9 cellular contexts compared by ENCODE assay signal in the genomic region with DNA sequence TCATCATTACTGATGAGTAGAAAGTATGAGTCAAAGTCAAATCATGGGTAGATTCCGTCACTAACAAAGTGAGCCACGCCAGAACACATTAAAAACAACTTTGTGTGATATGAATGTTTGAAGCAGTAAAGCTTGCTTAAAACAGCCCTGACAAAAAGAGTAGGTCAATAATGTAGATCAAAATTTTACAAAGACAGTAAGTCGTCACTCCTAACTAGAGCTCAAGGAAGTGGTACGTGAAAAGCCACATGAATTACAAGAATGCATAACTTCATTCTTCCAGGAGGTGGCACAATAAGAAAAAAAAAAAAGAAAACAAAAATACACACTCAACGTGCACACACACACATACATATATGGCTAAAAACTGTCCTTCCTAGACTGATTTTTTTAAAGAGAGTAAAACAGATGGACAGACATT.
A peak's percentile ranks its signal among the peaks of the same experiment; 100 is the strongest.
DNase-seq lines count a peak whose midpoint lies in the region; ATAC-seq and TF ChIP-seq lines count a peak whose summit lies in the region.
"Had no signal": no experiment of that assay in that cellular context is flagged by ENCODE, and none has a peak within 500 bp of the region (broad histone marks: within the 10 kb centered on the region; RNA-seq: fewer than 3 reads in every experiment).

No MANE protein-coding gene starts in this region.

- peaks cover 0 to 13% (median 1%) of the 10 kb centered on the region in 6 donors for H3K4me1 ChIP-seq in spleen
- H3K4me1 ChIP-seq: BLaER1 had no signal

- no peaks in the 10 kb centered on the region for H3K9me3 ChIP-seq in spleen
- H3K9me3 ChIP-seq: BLaER1 had no signal

- no peak overlapping the region for H3K27ac ChIP-seq in spleen
- H3K27ac ChIP-seq: BLaER1 had no signal

- TF ChIP-seq POLR2A in erythroblast (IDR thresholded peaks at IDR 0.05; ENCODE audit: low read length) (no peak), spleen (IDR thresholded peaks at IDR 0.05) (no peak)

- no peaks in the 10 kb centered on the region for H3K27me3 ChIP-seq in spleen (replicated peaks in 1 of 7)
- H3K27me3 ChIP-seq: BLaER1 had no signal

- intact Hi-C loops in spleen (cut with DNase I; ENCODE audit: low total_unique reads) = no loop called here

- DNase-seq in NCI-H1694 treated with DMSO at 0.1 percent for 48 hours (lab: John Stamatoyannopoulos, UW) (peak; percentile 6), NCI-H1694 (lab: John Stamatoyannopoulos, UW) (no peak), SK-N-DZ (ENCODE audit: low spot score) (peak; percentile 17), erythroblast (lab: John Stamatoyannopoulos, UW) (peak; percentile 18 to 27), spleen (no peak)
- no peak for DNase-seq in effector CD4-positive, alpha-beta T cell

- WGBS in spleen, 5 donors = 40 to 48% (median 43%) methylated on average over 5 of the region's 5 CpGs

- no peak overlapping the region for H3K4me3 ChIP-seq in spleen
- H3K4me3 ChIP-seq: BLaER1 had no signal

- ATAC-seq in GM19455 (IDR thresholded peaks at IDR 0.05; ENCODE audit: unreplicated experiment) (peak; percentile 92), HG03442 (IDR thresholded peaks at IDR 0.05; ENCODE audit: unreplicated experiment) (peak; percentile 93)

- peaks cover 0 to 39% (median under 1%) of the 10 kb centered on the region in 6 donors for H3K36me3 ChIP-seq in spleen

- TF ChIP-seq CTCF in spleen (IDR thresholded peaks at IDR 0.05 in 8 of 11, conservative IDR thresholded peaks at IDR 0.05 in 3 of 11) = peak in 6 of 11 experiments; percentile 12 to 37 (median 26)

Comparison
In these comparisons a context has a peak if more than half of its experiments do, and no peak if none do; other contexts are left out.
1. DNase-seq: peak in NCI-H1694 treated with DMSO at 0.1 percent for 48 hours (single experiment), SK-N-DZ (single experiment) and erythroblast (2 of 2); none in NCI-H1694 (single experiment), spleen (single experiment) and effector CD4-positive, alpha-beta T cell (single experiment).